In genomic region chr6:41607036-41607435, GRCh38 we compare ENCODE assay signal across 9 cellular contexts. TPM values are rescaled to one million over a fixed set of nuclear protein-coding genes. Genes with fewer than 3 reads are reported as not detected.
"Had no signal": no experiment of that assay in that cellular context is flagged by ENCODE, and none has a peak within 500 bp of the region (broad histone marks: within the 10 kb centered on the region; RNA-seq: fewer than 3 reads in every experiment).

No MANE protein-coding gene starts in this region.

- H3K27ac Mint-ChIP-seq: IgD-negative memory B cell had no signal

- H3K4me3 ChIP-seq: GM23248, HAP-1 had no signal

- H3K36me3 ChIP-seq: HAP-1 had no signal

- H3K4me3 Mint-ChIP-seq: IgD-negative memory B cell had no signal

- FAIRE-seq: HepG2 had no signal

- ATAC-seq: HCT116 had no signal

- DNase-seq: GM23248, GOT3, H7, KBM-7 had no signal

- H3K9me3 ChIP-seq: HAP-1 had no signal

- H2AFZ ChIP-seq: GM23248 had no signal

- H3K9ac ChIP-seq: GM23248 had no signal

- H3K27ac ChIP-seq: GM23248, HL-60 had no signal

- H3K36me3 Mint-ChIP-seq: IgD-negative memory B cell had no signal

- H3K9me3 Mint-ChIP-seq: IgD-negative memory B cell had no signal

RNA-seq across cellular contexts. Expression of gene MDFI, which starts 31.2 kb away (rescaled TPM):
- total RNA-seq: GM23248, HepG2 had no signal
- polyA plus RNA-seq: GM23248, IgD-negative memory B cell had no signal
